11 cellular contexts compared by ENCODE assay signal in the genomic region with DNA sequence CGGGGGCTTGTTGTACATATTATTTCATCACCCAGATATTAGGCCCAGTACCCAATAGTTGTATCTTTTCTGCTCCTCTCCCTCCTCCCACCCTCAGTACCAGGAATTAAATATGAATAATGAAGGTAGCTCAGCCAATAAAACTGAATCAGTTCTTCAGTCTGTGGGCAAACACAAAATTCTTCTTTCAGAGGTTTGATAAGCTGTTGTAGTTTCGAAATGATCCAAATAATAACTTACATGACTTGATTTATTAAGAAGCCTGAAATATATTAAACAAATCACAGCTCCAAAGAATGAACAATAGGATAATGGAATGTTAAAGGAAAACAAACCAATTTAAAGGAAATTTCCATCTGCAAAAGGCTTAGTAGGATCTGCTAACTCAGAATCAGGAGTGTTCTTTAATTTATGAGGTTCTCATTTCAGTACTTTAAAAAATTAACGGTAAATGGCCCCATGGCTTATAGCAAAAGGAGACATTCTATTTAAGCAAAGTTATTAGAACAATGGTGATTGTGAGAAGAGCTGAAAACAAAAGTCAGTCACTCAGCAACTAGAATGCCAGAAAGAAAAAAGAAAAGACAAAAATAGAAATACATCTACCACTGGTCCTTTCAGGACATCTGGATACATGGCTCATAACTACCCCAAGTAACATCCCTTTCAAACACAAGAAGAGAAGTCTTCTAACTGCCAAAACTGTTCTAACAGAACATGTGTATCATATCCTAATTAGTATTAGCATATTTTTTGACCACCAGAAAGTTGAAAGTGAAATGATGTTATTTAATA.
DNase-seq lines count a peak whose midpoint lies in the region; ATAC-seq, FAIRE-seq and TF ChIP-seq lines count a peak whose summit lies in the region.
"Had no signal": no experiment of that assay in that cellular context is flagged by ENCODE, and none has a peak within 500 bp of the region (broad histone marks: within the 10 kb centered on the region; RNA-seq: fewer than 3 reads in every experiment).

No MANE protein-coding gene starts in this region.

- no peaks in the 10 kb centered on the region for H3K9me1 ChIP-seq in endothelial cell of umbilical vein (replicated peaks; ENCODE audit: control insufficient read depth, extremely low read depth, insufficient read depth, low read length)

- peaks cover 12% of the 10 kb centered on the region for H3K4me1 Mint-ChIP-seq in GM23338

- no peaks in the 10 kb centered on the region for H3F3A ChIP-seq in GM23338 (replicated peaks; ENCODE audit: low read depth)

- CTCF ChIA-PET in endothelial cell of umbilical vein (lab: Charles Lee): interaction anchor here (1.0 to 1.5 kb wide), 2 partner anchors 13 to 24 kb away, joined by 3 read pairs; no protein-coding TSS in a partner anchor

- H3K9me3 Mint-ChIP-seq in GM23338: no peaks in the 10 kb centered on the region

- H3K36me3 ChIP-seq in ACC112 (ENCODE audit: insufficient read depth, low read length): peaks cover 6% of the 10 kb centered on the region; the same call in 1 of the 2 replicates
- H3K36me3 ChIP-seq in endothelial cell of umbilical vein (ENCODE audit: control insufficient read depth in 2 of 2, extremely low read depth in 1 of 2, insufficient read depth in 2 of 2, low read length in 2 of 2): no peaks in the 10 kb centered on the region
- no peaks in the 10 kb centered on the region for H3K36me3 ChIP-seq in GM23338 (ENCODE audit: insufficient read depth)
- H3K36me3 ChIP-seq in adrenal gland (replicated peaks in 1 of 2): no peaks in the 10 kb centered on the region

- H3K27me3 Mint-ChIP-seq in GM23338 (ENCODE audit: insufficient read depth, low read depth, poor library complexity): no peaks in the 10 kb centered on the region

- H3K9me2 ChIP-seq in GM23338 (ENCODE audit: insufficient read depth): no peaks in the 10 kb centered on the region

- H3K27me3 ChIP-seq in ACC112 (ENCODE audit: insufficient read depth, low read length) (no peaks in the 10 kb centered on the region), endothelial cell of umbilical vein (ENCODE audit: control insufficient read depth in 2 of 2, insufficient read depth in 2 of 2, low read length in 2 of 2) (no peaks in the 10 kb centered on the region), GM23338 (ENCODE audit: insufficient read depth) (no peaks in the 10 kb centered on the region), adrenal gland (no peaks in the 10 kb centered on the region)

- no peak overlapping the region for H3K4me3 Mint-ChIP-seq in GM23338

- ATAC-seq in GM23338: no peak
- ATAC-seq: left colon had no signal

- intact Hi-C loops in endothelial cell of umbilical vein (cut with micrococcal nuclease) (no loop called here), adrenal gland (cut with DNase I) (no loop called here)

- POLR2A ChIA-PET in endothelial cell of umbilical vein (lab: Charles Lee): no interaction called here

- H3K79me2 ChIP-seq in ACC112 (ENCODE audit: control insufficient read depth, insufficient read depth, low read length, unreplicated experiment): peaks cover 68% of the 10 kb centered on the region
- H3K79me2 ChIP-seq in endothelial cell of umbilical vein (ENCODE audit: control insufficient read depth, insufficient read depth, low read length): peaks cover 12% of the 10 kb centered on the region
- no peaks in the 10 kb centered on the region for H3K79me2 ChIP-seq in GM23338 (replicated peaks; ENCODE audit: insufficient read depth)

- H3K27ac ChIP-seq in ACC112 (ENCODE audit: low read depth, low read length) (peak overlapping the region; percentile 55), endothelial cell of umbilical vein (ENCODE audit: insufficient read depth, low read depth, low read length) (no peak overlapping the region), GM23338 (ENCODE audit: low read depth) (no peak overlapping the region), adrenal gland (no peak overlapping the region)

- H3K9me3 ChIP-seq in endothelial cell of umbilical vein (replicated peaks; ENCODE audit: control insufficient read depth, insufficient read depth, low read length): no peaks in the 10 kb centered on the region
- H3K9me3 ChIP-seq in adrenal gland (replicated peaks in 1 of 3): no peaks in the 10 kb centered on the region

- no peak for FAIRE-seq in endothelial cell of umbilical vein (lab: Jason Lieb, UNC)
- FAIRE-seq: K562 had no signal

- H2AFZ ChIP-seq in ACC112 (ENCODE audit: low read length, unreplicated experiment): no peak overlapping the region
- H2AFZ ChIP-seq in endothelial cell of umbilical vein (ENCODE audit: low read depth, low read length): no peak overlapping the region
- H2AFZ ChIP-seq in GM23338: no peak overlapping the region

- H3K4me2 ChIP-seq in endothelial cell of umbilical vein (ENCODE audit: insufficient read depth, low read length): peak overlapping the region; percentile 47
- H3K4me2 ChIP-seq in GM23338: no peak overlapping the region

- WGBS in adrenal gland, 4 donors: 79 to 84% (median 81%) methylated on average over 3 of the region's 3 CpGs

- H3K4me3 ChIP-seq in ACC112 (ENCODE audit: low read depth, low read length): no peak overlapping the region
- no peak overlapping the region for H3K4me3 ChIP-seq in endothelial cell of umbilical vein (replicated peaks in 1 of 3; ENCODE audit: insufficient read depth in 1 of 3, low read depth in 1 of 3, low read length in 3 of 3)
- no peak overlapping the region for H3K4me3 ChIP-seq in GM23338
- no peak overlapping the region for H3K4me3 ChIP-seq in adrenal gland
- H3K4me3 ChIP-seq: K562 had no signal

- DNase-seq in NCI-H226 (peak; percentile 59), endothelial cell of umbilical vein (ENCODE audit: low read depth, low spot score) (peak; percentile 65), myocyte (ENCODE audit: low read depth) (peak; percentile 31), DMS153 treated with DMSO at 0.1 percent for 48 hours (lab: John Stamatoyannopoulos, UW; ENCODE audit: unreplicated experiment) (no peak), GM23338 (ENCODE audit: low spot score) (no peak), adrenal gland (no peak)
- DNase-seq in stimulated activated CD4-positive, alpha-beta T cell treated with anti-CD3 and anti-CD28 coated beads, Interleukin-15, amount 100 ng/mL, for 24 hours: no peak
- DNase-seq: left colon, NCI-H526 had no signal

- TF ChIP-seq CTCF in endothelial cell of umbilical vein (IDR thresholded peaks at IDR 0.05; ENCODE audit: extremely low read depth in 1 of 2, insufficient read depth in 1 of 2, low read depth in 1 of 2, low read length in 2 of 2) (no peak), GM23338 (conservative IDR thresholded peaks at IDR 0.05; ENCODE audit: low read depth in 2 of 2) (no peak), adrenal gland (IDR thresholded peaks at IDR 0.05) (no peak)

- no peak overlapping the region for H3K27ac Mint-ChIP-seq in GM23338

- TF ChIP-seq POLR2A in endothelial cell of umbilical vein (IDR thresholded peaks at IDR 0.05; ENCODE audit: low read depth, low read length): no peak
- no peak for TF ChIP-seq POLR2A in adrenal gland (IDR thresholded peaks at IDR 0.05)

- dilution Hi-C loops in endothelial cell of umbilical vein (cut with MboI; ENCODE audit: extremely low pct_ligation_motif_present, low sequenced_read_pairs): no loop called here

- no peak overlapping the region for H3K9ac ChIP-seq in endothelial cell of umbilical vein (replicated peaks; ENCODE audit: extremely low read depth, insufficient read depth, low read length)

- no peaks in the 10 kb centered on the region; the same call in 2 of the 3 replicates for H3K36me3 Mint-ChIP-seq in GM23338 (ENCODE audit: low read depth)

- H4K20me1 ChIP-seq in endothelial cell of umbilical vein (replicated peaks; ENCODE audit: control insufficient read depth, extremely low read depth, insufficient read depth, low read length) (no peaks in the 10 kb centered on the region), GM23338 (replicated peaks; ENCODE audit: insufficient read depth) (no peaks in the 10 kb centered on the region)

- no TSS peak for BruUV-seq in endothelial cell of umbilical vein (replicated peaks; lab: Mats Ljungman, UMichigan)

- H3K4me1 ChIP-seq in ACC112 (ENCODE audit: control insufficient read depth, insufficient read depth, low read length, unreplicated experiment) (peaks cover 24% of the 10 kb centered on the region), endothelial cell of umbilical vein (ENCODE audit: control insufficient read depth, extremely low read depth, insufficient read depth, low read length) (peaks cover 6% of the 10 kb centered on the region), GM23338 (ENCODE audit: insufficient read depth) (0 out of 2 replicates have a peak, but pooled peaks cover 3% of the 10 kb centered on the region), adrenal gland (replicated peaks in 1 of 2) (peaks cover 0 to 17% of the 10 kb centered on the region in 2 donors)

TF ChIP-seq in endothelial cell of umbilical vein, 7 proteins besides CTCF, POLR2A, EP300 and RAD21 (continues in another document):
- no peak for TF ChIP-seq MYC (IDR thresholded peaks at IDR 0.05; ENCODE audit: low read depth, low read length)
- no peak for TF ChIP-seq POLR2AphosphoS5 (IDR thresholded peaks at IDR 0.05; ENCODE audit: insufficient read depth, low read depth, low read length)
- no peak for TF ChIP-seq FOS (IDR thresholded peaks at IDR 0.05; ENCODE audit: borderline replicate concordance, insufficient read depth, low read length)
- TF ChIP-seq MAX (IDR thresholded peaks at IDR 0.05; ENCODE audit: insufficient read depth, insufficient read length): no peak
- no peak for TF ChIP-seq EZH2 (IDR thresholded peaks at IDR 0.05; ENCODE audit: borderline replicate concordance, low read depth, low read length, severe bottlenecking)
- no peak for TF ChIP-seq JUN (IDR thresholded peaks at IDR 0.05; ENCODE audit: borderline replicate concordance, insufficient read depth, insufficient read length, low read depth)

TF ChIP-seq in GM23338, 12 proteins besides CTCF, POLR2A, EP300 and RAD21 (continues in another document):
- TF ChIP-seq CREB1 (CRISPR knock-in tag; IDR thresholded peaks at IDR 0.05; ENCODE audit: low read depth) (no peak), ZNF331 (CRISPR knock-in tag; IDR thresholded peaks at IDR 0.05; ENCODE audit: low read depth) (no peak)

Comparison
In these comparisons a context has a peak if more than half of its experiments do, and no peak if none do; other contexts are left out.
1. DNase-seq: peak in NCI-H226 (single experiment), endothelial cell of umbilical vein (single experiment) and myocyte (single experiment); none in DMS153 treated with DMSO at 0.1 percent for 48 hours (single experiment), GM23338 (single experiment), stimulated activated CD4-positive, alpha-beta T cell treated with anti-CD3 and anti-CD28 coated beads, Interleukin-15, amount 100 ng/mL, for 24 hours (single experiment) and adrenal gland (0 of 7).